Comparison of ENCODE assay signal across 28 cellular contexts in genomic region chr22:28947125-28947524, GRCh38.
"Had no signal": no experiment of that assay in that cellular context is flagged by ENCODE, and none has a peak within 500 bp of the region (broad histone marks: within the 10 kb centered on the region; RNA-seq: fewer than 3 reads in every experiment).

No MANE protein-coding gene starts in this region.

- DNase-seq: colonic mucosa; cortex of kidney; effector CD8-positive, alpha-beta T cell; effector memory CD8-positive, alpha-beta T cell; endodermal cell; erythroblast; esophagus squamous epithelium; foreskin fibroblast; foreskin melanocyte; gastrocnemius medialis; glutamatergic neuron; head of caudate nucleus; heart right ventricle; hippocampal formation; left cardiac atrium; left lung; left ventricle myocardium superior; lower lobe of right lung; mesenchymal stem cell; mucosa of descending colon; naive B cell had no signal

- H3K4me3 Mint-ChIP-seq: dendritic cell treated with granulocyte-macrophage colony-stimulating factor and Interleukin-4, amounts not matched to agents 40 ng/mL and 50 ng/mL, for 4 days; effector memory CD8-positive, alpha-beta T cell; endodermal cell; mesothelial cell of epicardium; naive B cell had no signal

- H3K9me3 ChIP-seq: colonic mucosa, gastrocnemius medialis, mucosa of descending colon had no signal

- H3K4me3 ChIP-seq: colonic mucosa, esophagus squamous epithelium, gastrocnemius medialis, heart right ventricle, left lung, lower lobe of right lung, mucosa of descending colon had no signal

- H3K27ac ChIP-seq: colonic mucosa, epithelial cell of prostate, esophagus squamous epithelium, gastrocnemius medialis, heart right ventricle, left lung, lower lobe of right lung had no signal

- ATAC-seq: effector memory CD8-positive, alpha-beta T cell; esophagus mucosa; gastrocnemius medialis; heart right ventricle; left cardiac atrium; left lung; left ventricle myocardium superior; lower lobe of right lung; mucosa of descending colon had no signal

- H3K27ac Mint-ChIP-seq: dendritic cell treated with granulocyte-macrophage colony-stimulating factor and Interleukin-4, amounts not matched to agents 40 ng/mL and 50 ng/mL, for 4 days; effector memory CD8-positive, alpha-beta T cell; endodermal cell; mesothelial cell of epicardium had no signal

- H3K27me3 ChIP-seq: colonic mucosa, esophagus squamous epithelium, gastrocnemius medialis, heart right ventricle, left lung had no signal

- FAIRE-seq: endometrium, islet of Langerhans, keratinocyte had no signal

- H3K36me3 ChIP-seq: colonic mucosa, esophagus squamous epithelium, gastrocnemius medialis, heart right ventricle, left lung, lower lobe of right lung had no signal

- H3K4me1 ChIP-seq: colonic mucosa had no signal
